Comparison of ENCODE assay signal across 8 cellular contexts in the genomic region with DNA sequence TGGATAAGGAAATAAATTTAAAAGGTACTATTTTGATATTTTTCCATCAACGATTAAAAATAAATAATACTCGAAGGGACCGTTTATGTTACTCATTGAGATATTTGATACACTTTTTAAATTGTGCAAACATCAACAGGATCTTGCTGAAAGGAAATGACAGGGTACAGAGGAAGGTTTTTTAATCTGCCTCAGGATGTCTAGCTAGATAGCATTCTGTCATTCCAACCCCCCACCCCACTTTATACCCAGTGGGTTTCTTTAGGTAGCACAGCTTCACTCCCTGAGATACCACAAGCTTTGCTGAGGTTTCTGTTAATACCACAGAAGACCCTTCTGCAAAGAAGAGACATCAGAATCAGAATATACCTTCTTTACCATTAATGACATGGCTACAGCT. TPM values are rescaled to one million over a fixed set of nuclear protein-coding genes. Genes with fewer than 3 reads are reported as not detected.
DNase-seq lines count a peak whose midpoint lies in the region; ATAC-seq, FAIRE-seq and TF ChIP-seq lines count a peak whose summit lies in the region.

No MANE protein-coding gene starts in this region.

- POLR2A ChIA-PET in Caco-2 (lab: Charles Lee) (no interaction called here), endothelial cell of umbilical vein (lab: Charles Lee) (interaction anchor here (0.7 to 0.8 kb wide), 3 partner anchors 32 to 137 kb away, joined by 3 to 5 read pairs (median 4); no protein-coding TSS in a partner anchor)

- peak overlapping the region; percentile 98 for H3K4me2 ChIP-seq in endothelial cell of umbilical vein (ENCODE audit: insufficient read depth, low read length)

- BruUV-seq in Caco-2 (replicated peaks; lab: Mats Ljungman, UMichigan) (TSS peak; percentile 48), endothelial cell of umbilical vein (replicated peaks; lab: Mats Ljungman, UMichigan) (no TSS peak)

- CTCF ChIA-PET in Caco-2 (lab: Charles Lee) (no interaction called here), endothelial cell of umbilical vein (lab: Charles Lee) (interaction anchor here (1.8 to 3.4 kb wide), 2 partner anchors 8 to 103 kb away, joined by 8 to 16 read pairs; no protein-coding TSS in a partner anchor)

- H3K27me3 ChIP-seq in Caco-2 (replicated peaks; ENCODE audit: control insufficient read depth, insufficient read depth, low read length): no peaks in the 10 kb centered on the region
- no peaks in the 10 kb centered on the region for H3K27me3 ChIP-seq in RWPE2 (ENCODE audit: insufficient read depth, poor library complexity, severe bottlenecking)
- H3K27me3 ChIP-seq in endothelial cell of umbilical vein (ENCODE audit: control insufficient read depth in 2 of 2, insufficient read depth in 2 of 2, low read length in 2 of 2): no peaks in the 10 kb centered on the region
- H3K27me3 ChIP-seq in neuron (ENCODE audit: insufficient read depth, low read length): no peaks in the 10 kb centered on the region

- no peaks in the 10 kb centered on the region for H4K20me1 ChIP-seq in endothelial cell of umbilical vein (replicated peaks; ENCODE audit: control insufficient read depth, extremely low read depth, insufficient read depth, low read length)

- no peaks in the 10 kb centered on the region for H3K36me3 Mint-ChIP-seq in Caco-2 (ENCODE audit: insufficient read depth, unreplicated experiment)

- H3K9me1 ChIP-seq in endothelial cell of umbilical vein (replicated peaks; ENCODE audit: control insufficient read depth, extremely low read depth, insufficient read depth, low read length): no peaks in the 10 kb centered on the region

- no peak for TF ChIP-seq POLR2A in endothelial cell of umbilical vein (IDR thresholded peaks at IDR 0.05; ENCODE audit: low read depth, low read length)

- H3K27me3 Mint-ChIP-seq in Caco-2 (ENCODE audit: insufficient read depth, unreplicated experiment): no peaks in the 10 kb centered on the region

- H3K9me3 Mint-ChIP-seq in Caco-2 (ENCODE audit: unreplicated experiment): no peaks in the 10 kb centered on the region

- ATAC-seq in RWPE2 (ENCODE audit: low read depth) (no peak), GM19395 (IDR thresholded peaks at IDR 0.05; ENCODE audit: unreplicated experiment) (no peak), GM18867 (IDR thresholded peaks at IDR 0.05; ENCODE audit: unreplicated experiment) (no peak)

- peaks cover 18% of the 10 kb centered on the region for H3K4me1 Mint-ChIP-seq in Caco-2 (ENCODE audit: low read depth, unreplicated experiment)

- H3K4me3 Mint-ChIP-seq in Caco-2 (ENCODE audit: unreplicated experiment): peak overlapping the region; percentile 82

- DNase-seq in Caco-2 (no peak), RWPE2 (ENCODE audit: low spot score) (no peak), endothelial cell of umbilical vein (ENCODE audit: low read depth, low spot score) (peak; percentile 64), NCI-H1105 (lab: John Stamatoyannopoulos, UW) (no peak), NCI-H1105 treated with DMSO at 0.1 percent for 48 hours (lab: John Stamatoyannopoulos, UW) (no peak)

- H3K27ac Mint-ChIP-seq in Caco-2 (ENCODE audit: unreplicated experiment): peak overlapping the region; percentile 70

- no peak for TF ChIP-seq CTCF in Caco-2 (IDR thresholded peaks at IDR 0.05; ENCODE audit: insufficient read depth in 1 of 2, low read depth in 1 of 2, low read length in 1 of 2, severe bottlenecking in 1 of 2, unreplicated experiment in 1 of 2)
- no peak for TF ChIP-seq CTCF in RWPE2 (IDR thresholded peaks at IDR 0.05; ENCODE audit: poor library complexity, severe bottlenecking)
- no peak for TF ChIP-seq CTCF in endothelial cell of umbilical vein (IDR thresholded peaks at IDR 0.05; ENCODE audit: extremely low read depth in 1 of 2, insufficient read depth in 1 of 2, low read depth in 1 of 2, low read length in 2 of 2)

- H2AFZ ChIP-seq in endothelial cell of umbilical vein (ENCODE audit: low read depth, low read length) (no peak overlapping the region), neuron (ENCODE audit: low read depth, low read length) (peak overlapping the region; percentile 99)

- dilution Hi-C loops in endothelial cell of umbilical vein (cut with MboI; ENCODE audit: extremely low pct_ligation_motif_present, low sequenced_read_pairs): no loop called here

- H3K9me3 ChIP-seq in Caco-2 (no peaks in the 10 kb centered on the region), RWPE2 (ENCODE audit: severe bottlenecking) (peaks cover 5% of the 10 kb centered on the region), endothelial cell of umbilical vein (replicated peaks; ENCODE audit: control insufficient read depth, insufficient read depth, low read length) (no peaks in the 10 kb centered on the region), neuron (ENCODE audit: low read length) (no peaks in the 10 kb centered on the region)

- FAIRE-seq in endothelial cell of umbilical vein (lab: Jason Lieb, UNC): no peak

- peaks cover 34% of the 10 kb centered on the region for H3K4me1 ChIP-seq in Caco-2
- H3K4me1 ChIP-seq in RWPE2 (ENCODE audit: insufficient read depth, poor library complexity, severe bottlenecking): peaks cover 56% of the 10 kb centered on the region
- peaks cover 36% of the 10 kb centered on the region for H3K4me1 ChIP-seq in endothelial cell of umbilical vein (ENCODE audit: control insufficient read depth, extremely low read depth, insufficient read depth, low read length)
- H3K4me1 ChIP-seq in neuron (ENCODE audit: insufficient read depth, low read length): peaks cover 24% of the 10 kb centered on the region

- intact Hi-C loops in Caco-2 (cut with micrococcal nuclease; ENCODE audit: unreplicated experiment) (loop anchor here (1.0 to 2.0 kb wide), 2 partner anchors 14 to 68 kb away; no protein-coding TSS in a partner anchor), endothelial cell of umbilical vein (cut with micrococcal nuclease) (loop anchor here (1.0 to 5.0 kb wide), 8 partner anchors 8 to 164 kb away; a partner anchor contains a TSS)

- no peaks in the 10 kb centered on the region for H3K36me3 ChIP-seq in Caco-2 (ENCODE audit: control insufficient read depth, insufficient read depth, low read length)
- H3K36me3 ChIP-seq in RWPE2 (ENCODE audit: low read depth): no peaks in the 10 kb centered on the region
- peaks cover 0 to 2% of the 10 kb centered on the region in 2 experiments for H3K36me3 ChIP-seq in endothelial cell of umbilical vein (ENCODE audit: control insufficient read depth in 2 of 2, extremely low read depth in 1 of 2, insufficient read depth in 2 of 2, low read length in 2 of 2)
- H3K36me3 ChIP-seq in neuron (ENCODE audit: insufficient read depth, low read length): no peaks in the 10 kb centered on the region

- H3K79me2 ChIP-seq in endothelial cell of umbilical vein (ENCODE audit: control insufficient read depth, insufficient read depth, low read length): peaks cover 61% of the 10 kb centered on the region

- peak overlapping the region; percentile 80 for H3K9ac ChIP-seq in endothelial cell of umbilical vein (replicated peaks; ENCODE audit: extremely low read depth, insufficient read depth, low read length)

- H3K27ac ChIP-seq in RWPE2 (ENCODE audit: poor library complexity, severe bottlenecking) (peak overlapping the region; percentile 96), endothelial cell of umbilical vein (ENCODE audit: insufficient read depth, low read depth, low read length) (peak overlapping the region; percentile 91)

- peak overlapping the region; percentile 88 for H3K4me3 ChIP-seq in Caco-2 (ENCODE audit: low read depth, low read length)
- H3K4me3 ChIP-seq in RWPE2 (ENCODE audit: severe bottlenecking): peak overlapping the region; percentile 61
- peak overlapping the region; percentile 32 to 89 (median 80) for H3K4me3 ChIP-seq in endothelial cell of umbilical vein (replicated peaks in 1 of 3; ENCODE audit: insufficient read depth in 1 of 3, low read depth in 1 of 3, low read length in 3 of 3)
- peak overlapping the region; percentile 75 for H3K4me3 ChIP-seq in neuron (ENCODE audit: low read length)

TF ChIP-seq in endothelial cell of umbilical vein, 7 proteins besides CTCF, POLR2A, EP300 and RAD21:
- peak; percentile 85 for TF ChIP-seq GATA2 (IDR thresholded peaks at IDR 0.05; ENCODE audit: insufficient read depth, insufficient read length, low read depth, low read length)
- TF ChIP-seq JUN (IDR thresholded peaks at IDR 0.05; ENCODE audit: borderline replicate concordance, insufficient read depth, insufficient read length, low read depth): no peak
- TF ChIP-seq FOS (IDR thresholded peaks at IDR 0.05; ENCODE audit: borderline replicate concordance, insufficient read depth, low read length): no peak
- peak; percentile 31 for TF ChIP-seq POLR2AphosphoS5 (IDR thresholded peaks at IDR 0.05; ENCODE audit: insufficient read depth, low read depth, low read length)
- TF ChIP-seq, protein P1, sequence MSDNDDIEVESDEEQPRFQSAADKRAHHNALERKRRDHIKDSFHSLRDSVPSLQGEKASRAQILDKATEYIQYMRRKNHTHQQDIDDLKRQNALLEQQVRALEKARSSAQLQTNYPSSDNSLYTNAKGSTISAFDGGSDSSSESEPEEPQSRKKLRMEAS (IDR thresholded peaks at IDR 0.05; ENCODE audit: insufficient read depth, insufficient read length): no peak

RNA-seq across cellular contexts. Expression of a gene that starts 1.2 kb away (rescaled TPM):
- total RNA-seq in Caco-2 (2022) (80.8 and 100 TPM in 2 replicates), endothelial cell of umbilical vein (160 and 178 TPM in 2 replicates)
- 16.3 and 16.4 TPM in 2 replicates for polyA plus RNA-seq in endothelial cell of umbilical vein
- 29.6 and 33.0 TPM in 2 replicates for polyA plus RNA-seq in endothelial cell of umbilical vein (2011; cell fraction: cytosol; rRNA removed)
- polyA plus RNA-seq in endothelial cell of umbilical vein (2011; cell fraction: nucleus; rRNA removed): 39.3 and 44.1 TPM in 2 replicates
- polyA plus RNA-seq in endothelial cell of umbilical vein (2012): 31.3 and 53.0 TPM in 2 replicates
- 70.7 and 72.0 TPM in 2 replicates for polyA minus RNA-seq in endothelial cell of umbilical vein
- polyA minus RNA-seq in endothelial cell of umbilical vein (2011; cell fraction: cytosol; rRNA and poly(A)+ RNA removed): 8.0 TPM
- polyA minus RNA-seq in endothelial cell of umbilical vein (2011; cell fraction: nucleus; rRNA and poly(A)+ RNA removed): 81.0 and 88.1 TPM in 2 replicates
